Comparison of ENCODE assay signal across 8 cellular contexts in the genomic region with DNA sequence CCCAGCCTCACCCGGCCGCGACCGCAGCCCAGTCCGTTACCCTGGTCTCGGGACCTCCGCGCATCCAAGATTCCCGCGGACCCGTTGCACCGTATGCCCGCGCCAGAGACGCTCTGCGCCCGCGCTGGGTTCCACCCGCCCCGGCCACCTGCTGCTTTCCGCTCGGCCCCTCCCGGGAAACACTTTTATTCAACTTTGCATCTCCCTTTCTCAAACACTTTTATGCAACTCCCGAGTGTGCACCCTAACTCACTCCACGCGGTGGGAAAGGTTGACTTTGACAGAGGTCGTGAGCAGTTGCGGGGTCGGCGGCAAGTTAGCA. TPM values are rescaled to one million over a fixed set of nuclear protein-coding genes. Genes with fewer than 3 reads are reported as not detected.
DNase-seq lines count a peak whose midpoint lies in the region; ATAC-seq and TF ChIP-seq lines count a peak whose summit lies in the region.

A gene with protein sequence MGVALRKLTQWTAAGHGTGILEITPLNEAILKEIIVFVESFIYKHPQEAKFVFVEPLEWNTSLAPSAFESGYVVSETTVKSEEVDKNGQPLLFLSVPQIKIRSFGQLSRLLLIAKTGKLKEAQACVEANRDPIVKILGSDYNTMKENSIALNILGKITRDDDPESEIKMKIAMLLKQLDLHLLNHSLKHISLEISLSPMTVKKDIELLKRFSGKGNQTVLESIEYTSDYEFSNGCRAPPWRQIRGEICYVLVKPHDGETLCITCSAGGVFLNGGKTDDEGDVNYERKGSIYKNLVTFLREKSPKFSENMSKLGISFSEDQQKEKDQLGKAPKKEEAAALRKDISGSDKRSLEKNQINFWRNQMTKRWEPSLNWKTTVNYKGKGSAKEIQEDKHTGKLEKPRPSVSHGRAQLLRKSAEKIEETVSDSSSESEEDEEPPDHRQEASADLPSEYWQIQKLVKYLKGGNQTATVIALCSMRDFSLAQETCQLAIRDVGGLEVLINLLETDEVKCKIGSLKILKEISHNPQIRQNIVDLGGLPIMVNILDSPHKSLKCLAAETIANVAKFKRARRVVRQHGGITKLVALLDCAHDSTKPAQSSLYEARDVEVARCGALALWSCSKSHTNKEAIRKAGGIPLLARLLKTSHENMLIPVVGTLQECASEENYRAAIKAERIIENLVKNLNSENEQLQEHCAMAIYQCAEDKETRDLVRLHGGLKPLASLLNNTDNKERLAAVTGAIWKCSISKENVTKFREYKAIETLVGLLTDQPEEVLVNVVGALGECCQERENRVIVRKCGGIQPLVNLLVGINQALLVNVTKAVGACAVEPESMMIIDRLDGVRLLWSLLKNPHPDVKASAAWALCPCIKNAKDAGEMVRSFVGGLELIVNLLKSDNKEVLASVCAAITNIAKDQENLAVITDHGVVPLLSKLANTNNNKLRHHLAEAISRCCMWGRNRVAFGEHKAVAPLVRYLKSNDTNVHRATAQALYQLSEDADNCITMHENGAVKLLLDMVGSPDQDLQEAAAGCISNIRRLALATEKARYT (minus strand): TSS at position 126 of the 322 bp plus-strand sequence. CDS start 3,937 bp downstream, outside the sequence.

- intact Hi-C loops in heart right ventricle (cut with DNase I) (no loop called here), Right ventricle myocardium superior (cut with DNase I) (no loop called here), breast epithelium (cut with DNase I; ENCODE audit: low total_unique reads) (no loop called here)

- peaks cover 10% of the 10 kb centered on the region for H3K4me1 Mint-ChIP-seq in mesothelial cell of epicardium

- H3K9me3 Mint-ChIP-seq in mesothelial cell of epicardium = no peaks in the 10 kb centered on the region

- TF ChIP-seq POLR2A in breast epithelium (IDR thresholded peaks at IDR 0.05) = no peak

- H3K4me3 ChIP-seq in heart right ventricle (peak within 1 kb of the TSS; percentile 41 to 67 (median 61)), breast epithelium (peak within 1 kb of the TSS; percentile 56 to 78 (median 62)), urinary bladder (ENCODE audit: low read depth, low read length) (peak within 1 kb of the TSS; percentile 66)

- peak within 1 kb of the TSS; percentile 87 for H3K4me3 Mint-ChIP-seq in mesothelial cell of epicardium

- 1 to 2% methylated on average over 30 of the region's 30 CpGs for WGBS in heart right ventricle, 2 donors
- 3% methylated on average over 30 of the region's 30 CpGs for WGBS in urinary bladder

- no peak for TF ChIP-seq CTCF in heart right ventricle (IDR thresholded peaks at IDR 0.05)
- TF ChIP-seq CTCF in breast epithelium (IDR thresholded peaks at IDR 0.05) = no peak
- TF ChIP-seq CTCF in mesothelial cell of epicardium (IDR thresholded peaks at IDR 0.05; ENCODE audit: unreplicated experiment) = no peak

- H3K27me3 Mint-ChIP-seq in mesothelial cell of epicardium (ENCODE audit: low read depth) = peaks cover 90% of the 10 kb centered on the region

- H3K27me3 ChIP-seq in heart right ventricle (peaks cover 0 to 49% (median 18%) of the 10 kb centered on the region in 7 donors), breast epithelium (peaks cover 0 to 12% of the 10 kb centered on the region in 2 donors)

- no peak within 1 kb of the TSS for H3K27ac Mint-ChIP-seq in mesothelial cell of epicardium

- DNase-seq in heart right ventricle (no peak), Right ventricle myocardium superior (no peak), breast epithelium (ENCODE audit: low spot score in 2 of 2) (no peak), mesothelial cell of epicardium (ENCODE audit: low spot score in 2 of 2, unreplicated experiment in 2 of 2) (peak in 1 of 2 experiments; percentile 18), cortex of kidney (lab: John Stamatoyannopoulos, UW) (no peak), SIG-M5 (lab: John Stamatoyannopoulos, UW) (no peak)
- no peak for DNase-seq in stimulated activated CD8-positive, alpha-beta memory T cell treated with anti-CD3 and anti-CD28 coated beads, Interleukin-4, amount 100 ng/mL, for 48 hours

- H3K36me3 ChIP-seq in heart right ventricle (no peaks in the 10 kb centered on the region), breast epithelium (no peaks in the 10 kb centered on the region), urinary bladder (ENCODE audit: insufficient read depth) (no peaks in the 10 kb centered on the region)

- H3K36me3 Mint-ChIP-seq in mesothelial cell of epicardium = no peaks in the 10 kb centered on the region

- H3K4me1 ChIP-seq in heart right ventricle (peaks cover 0 to 13% (median 0%) of the 10 kb centered on the region in 9 donors), breast epithelium (no peaks in the 10 kb centered on the region), urinary bladder (ENCODE audit: insufficient read depth) (no peaks in the 10 kb centered on the region)

- no peak for ATAC-seq in heart right ventricle
- no peak for ATAC-seq in Right ventricle myocardium superior (ENCODE audit: poor library complexity)

- H3K27ac ChIP-seq in heart right ventricle (no peak within 1 kb of the TSS), breast epithelium (peak within 1 kb of the TSS in 1 of 2 donors; percentile 28), urinary bladder (ENCODE audit: low read depth) (no peak within 1 kb of the TSS)

- no peaks in the 10 kb centered on the region for H3K9me3 ChIP-seq in heart right ventricle
- no peaks in the 10 kb centered on the region for H3K9me3 ChIP-seq in breast epithelium

RNA-seq across cellular contexts. Expression of the gene that starts here (rescaled TPM):
- total RNA-seq in heart right ventricle = 1 to 10 TPM in 4 of 10 donors, under 1 TPM in 3, not detected in 3; 0.41 to 1.7 (median 1.0) TPM
- not detected for polyA plus RNA-seq in heart right ventricle
- not detected for total RNA-seq in Right ventricle myocardium superior
- under 1 TPM in 2 of 3 donors, not detected in 1; 0.29 to 0.33 TPM for total RNA-seq in breast epithelium
- 0.24 to 0.80 TPM (median 0.25 TPM) in 3 replicates for total RNA-seq in mesothelial cell of epicardium
- total RNA-seq in urinary bladder = 2.7 TPM
- 1.6 TPM for polyA plus RNA-seq in urinary bladder
